Comparison of ENCODE assay signal across 17 cellular contexts in the genomic region with DNA sequence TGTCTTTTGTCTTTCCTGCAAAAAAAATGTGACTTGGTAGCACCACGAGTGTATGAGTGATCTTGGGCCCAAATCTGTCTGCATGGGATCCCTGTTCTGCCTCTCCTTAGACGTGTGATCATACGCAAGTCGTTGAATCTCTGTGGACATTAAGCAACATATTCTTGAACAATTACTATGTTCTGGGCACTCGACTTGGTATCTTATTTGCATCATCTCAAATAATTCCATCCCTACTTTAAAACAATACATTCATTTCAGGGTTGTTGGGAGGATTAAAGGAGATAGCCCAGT.
DNase-seq lines count a peak whose midpoint lies in the region; ATAC-seq and TF ChIP-seq lines count a peak whose summit lies in the region.
"Had no signal": no experiment of that assay in that cellular context is flagged by ENCODE, and none has a peak within 500 bp of the region (broad histone marks: within the 10 kb centered on the region; RNA-seq: fewer than 3 reads in every experiment).

No MANE protein-coding gene starts in this region.

- H3K4me3 Mint-ChIP-seq in activated CD4-positive, alpha-beta memory T cell treated with anti-CD3 and anti-CD28 coated beads for 36 hours = no peak overlapping the region
- H3K4me3 Mint-ChIP-seq in activated CD4-positive, alpha-beta memory T cell treated with anti-CD3 and anti-CD28 coated beads, Interleukin-2, amount 10 ng/mL, durations not matched to agents 7 days and 5 days = no peak overlapping the region
- H3K4me3 Mint-ChIP-seq: activated naive CD8-positive, alpha-beta T cell treated with anti-CD3 and anti-CD28 coated beads, Interleukin-2, amount 10 ng/mL, durations not matched to agents 7 days and 5 days; CD4-positive, alpha-beta memory T cell; central memory CD8-positive, alpha-beta T cell; neural progenitor cell; WTC11 had no signal

- H3K9me3 Mint-ChIP-seq in activated CD4-positive, alpha-beta memory T cell treated with anti-CD3 and anti-CD28 coated beads for 36 hours = peaks cover 10% of the 10 kb centered on the region
- peaks cover 12% of the 10 kb centered on the region for H3K9me3 Mint-ChIP-seq in activated CD4-positive, alpha-beta memory T cell treated with anti-CD3 and anti-CD28 coated beads, Interleukin-2, amount 10 ng/mL, durations not matched to agents 7 days and 5 days
- H3K9me3 Mint-ChIP-seq: central memory CD8-positive, alpha-beta T cell; neural progenitor cell had no signal

- H3K36me3 Mint-ChIP-seq in activated CD4-positive, alpha-beta memory T cell treated with anti-CD3 and anti-CD28 coated beads for 36 hours = peaks cover 5% of the 10 kb centered on the region
- peaks cover 5% of the 10 kb centered on the region for H3K36me3 Mint-ChIP-seq in activated CD4-positive, alpha-beta memory T cell treated with anti-CD3 and anti-CD28 coated beads, Interleukin-2, amount 10 ng/mL, durations not matched to agents 7 days and 5 days (ENCODE audit: low read depth)
- H3K36me3 Mint-ChIP-seq: activated naive CD8-positive, alpha-beta T cell treated with anti-CD3 and anti-CD28 coated beads, Interleukin-2, amount 10 ng/mL, durations not matched to agents 7 days and 5 days; CD4-positive, alpha-beta memory T cell; neural progenitor cell had no signal

- DNase-seq in activated CD4-positive, alpha-beta memory T cell treated with anti-CD3 and anti-CD28 coated beads for 36 hours = no peak
- no peak for DNase-seq in activated CD4-positive, alpha-beta memory T cell treated with anti-CD3 and anti-CD28 coated beads, Interleukin-2, amount 10 ng/mL, durations not matched to agents 7 days and 5 days
- DNase-seq in adrenal gland (no peak), foreskin keratinocyte (no peak), sciatic nerve (ENCODE audit: low spot score) (no peak)
- DNase-seq: activated naive CD8-positive, alpha-beta T cell treated with anti-CD3 and anti-CD28 coated beads, Interleukin-2, amount 10 ng/mL, durations not matched to agents 7 days and 5 days; head of caudate nucleus; NCI-H2029; NCI-H524 had no signal

- CTCF ChIA-PET in activated CD4-positive, alpha-beta memory T cell treated with anti-CD3 and anti-CD28 coated beads for 36 hours (lab: Charles Lee) = interaction anchor here (0.6 kb wide), 1 partner anchor 110 kb away, joined by 3 read pairs; no protein-coding TSS in a partner anchor
- CTCF ChIA-PET in activated CD4-positive, alpha-beta memory T cell treated with anti-CD3 and anti-CD28 coated beads, Interleukin-2, amount 10 ng/mL, durations not matched to agents 7 days and 5 days (lab: Charles Lee) = no interaction called here

- H3K27me3 ChIP-seq in adrenal gland (no peaks in the 10 kb centered on the region), foreskin keratinocyte (no peaks in the 10 kb centered on the region), subcutaneous abdominal adipose tissue (ENCODE audit: control insufficient read depth in 5 of 5, insufficient read depth in 4 of 5, low read length in 5 of 5) (no peaks in the 10 kb centered on the region)
- H3K27me3 ChIP-seq: upper lobe of left lung had no signal

- H3K36me3 ChIP-seq in adrenal gland (replicated peaks in 1 of 2) = no peaks in the 10 kb centered on the region
- no peaks in the 10 kb centered on the region for H3K36me3 ChIP-seq in subcutaneous abdominal adipose tissue (ENCODE audit: control insufficient read depth in 5 of 5, insufficient read depth in 5 of 5, low read length in 5 of 5)
- H3K36me3 ChIP-seq: neural progenitor cell, upper lobe of left lung had no signal

- H3K4me1 Mint-ChIP-seq in activated CD4-positive, alpha-beta memory T cell treated with anti-CD3 and anti-CD28 coated beads for 36 hours (ENCODE audit: low read depth) = peaks cover 27% of the 10 kb centered on the region
- peaks cover 24% of the 10 kb centered on the region for H3K4me1 Mint-ChIP-seq in activated CD4-positive, alpha-beta memory T cell treated with anti-CD3 and anti-CD28 coated beads, Interleukin-2, amount 10 ng/mL, durations not matched to agents 7 days and 5 days
- H3K4me1 Mint-ChIP-seq: CD4-positive, alpha-beta memory T cell; central memory CD8-positive, alpha-beta T cell had no signal

- intact Hi-C loops in activated CD4-positive, alpha-beta memory T cell treated with anti-CD3 and anti-CD28 coated beads for 36 hours (cut with micrococcal nuclease) = loop anchor here (1.0 to 5.0 kb wide), 9 partner anchors 14 to 1201 kb away; a partner anchor contains a TSS
- intact Hi-C loops in adrenal gland (cut with DNase I) (no loop called here), sciatic nerve (cut with DNase I) (no loop called here)

- H3K4me1 ChIP-seq in adrenal gland (replicated peaks in 1 of 2) (peaks cover 0 to 15% of the 10 kb centered on the region in 2 donors), foreskin keratinocyte (peaks cover 26% of the 10 kb centered on the region), subcutaneous abdominal adipose tissue (ENCODE audit: control insufficient read depth in 5 of 5, insufficient read depth in 5 of 5, low read length in 5 of 5) (peaks cover 0 to 10% (median 0%) of the 10 kb centered on the region in 5 donors)
- H3K4me1 ChIP-seq: neural progenitor cell had no signal

- TF ChIP-seq CTCF in adrenal gland (IDR thresholded peaks at IDR 0.05) = no peak
- TF ChIP-seq CTCF in foreskin keratinocyte (conservative IDR thresholded peaks at IDR 0.05) = no peak

- POLR2A ChIA-PET in activated CD4-positive, alpha-beta memory T cell treated with anti-CD3 and anti-CD28 coated beads for 36 hours (lab: Charles Lee) = interaction anchor here (0.6 to 2.2 kb wide), 4 partner anchors 14 to 144 kb away, joined by 3 to 13 read pairs (median 4); no protein-coding TSS in a partner anchor
- POLR2A ChIA-PET in activated CD4-positive, alpha-beta memory T cell treated with anti-CD3 and anti-CD28 coated beads, Interleukin-2, amount 10 ng/mL, durations not matched to agents 7 days and 5 days (lab: Charles Lee) = no interaction called here

- H3K27ac Mint-ChIP-seq in activated CD4-positive, alpha-beta memory T cell treated with anti-CD3 and anti-CD28 coated beads for 36 hours = peak overlapping the region; percentile 79
- no peak overlapping the region for H3K27ac Mint-ChIP-seq in activated CD4-positive, alpha-beta memory T cell treated with anti-CD3 and anti-CD28 coated beads, Interleukin-2, amount 10 ng/mL, durations not matched to agents 7 days and 5 days
- H3K27ac Mint-ChIP-seq: activated naive CD8-positive, alpha-beta T cell treated with anti-CD3 and anti-CD28 coated beads, Interleukin-2, amount 10 ng/mL, durations not matched to agents 7 days and 5 days; CD4-positive, alpha-beta memory T cell; neural progenitor cell; WTC11 had no signal

- TF ChIP-seq POLR2A in adrenal gland (IDR thresholded peaks at IDR 0.05) = no peak

- no peak overlapping the region for H3K9ac ChIP-seq in subcutaneous abdominal adipose tissue (ENCODE audit: low read length in 5 of 5)
- H3K9ac ChIP-seq: neural progenitor cell had no signal

- ATAC-seq in foreskin keratinocyte = no peak
- no peak for ATAC-seq in sciatic nerve
- no peak for ATAC-seq in GM18867 (IDR thresholded peaks at IDR 0.05; ENCODE audit: unreplicated experiment)
- no peak for ATAC-seq in GM18907 (IDR thresholded peaks at IDR 0.05; ENCODE audit: unreplicated experiment)
- ATAC-seq: WTC11 had no signal

- peak overlapping the region in 3 of 5 donors; percentile 2 to 64 (median 42) for H3K27ac ChIP-seq in adrenal gland
- H3K27ac ChIP-seq in foreskin keratinocyte = peak overlapping the region; percentile 99
- H3K27ac ChIP-seq in subcutaneous abdominal adipose tissue (ENCODE audit: low read depth, low read length) = peak overlapping the region; percentile 12
- H3K27ac ChIP-seq: neural progenitor cell had no signal

- 75 to 87% (median 78%) methylated on average over 5 of the region's 5 CpGs for WGBS in adrenal gland, 4 donors

- peaks cover 6% of the 10 kb centered on the region for H3K27me3 Mint-ChIP-seq in activated CD4-positive, alpha-beta memory T cell treated with anti-CD3 and anti-CD28 coated beads for 36 hours
- H3K27me3 Mint-ChIP-seq in activated CD4-positive, alpha-beta memory T cell treated with anti-CD3 and anti-CD28 coated beads, Interleukin-2, amount 10 ng/mL, durations not matched to agents 7 days and 5 days = no peaks in the 10 kb centered on the region

- H3K9me3 ChIP-seq in adrenal gland (replicated peaks in 1 of 3) (no peaks in the 10 kb centered on the region), subcutaneous abdominal adipose tissue (ENCODE audit: control insufficient read depth in 5 of 5, low read length in 5 of 5) (no peaks in the 10 kb centered on the region)
- H3K9me3 ChIP-seq: upper lobe of left lung had no signal

- H3K4me3 ChIP-seq in adrenal gland (no peak overlapping the region), subcutaneous abdominal adipose tissue (ENCODE audit: low read depth in 1 of 5, low read length in 5 of 5) (no peak overlapping the region)
- H3K4me3 ChIP-seq: neural progenitor cell, upper lobe of left lung had no signal

Comparison
In these comparisons a context has a peak if more than half of its experiments do, and no peak if none do; other contexts are left out.
1. H3K27ac ChIP-seq: peak in every context shown above with its lines; median percentile 99 in foreskin keratinocyte; 42 in adrenal gland; 12 in subcutaneous abdominal adipose tissue.